In the genomic region with DNA sequence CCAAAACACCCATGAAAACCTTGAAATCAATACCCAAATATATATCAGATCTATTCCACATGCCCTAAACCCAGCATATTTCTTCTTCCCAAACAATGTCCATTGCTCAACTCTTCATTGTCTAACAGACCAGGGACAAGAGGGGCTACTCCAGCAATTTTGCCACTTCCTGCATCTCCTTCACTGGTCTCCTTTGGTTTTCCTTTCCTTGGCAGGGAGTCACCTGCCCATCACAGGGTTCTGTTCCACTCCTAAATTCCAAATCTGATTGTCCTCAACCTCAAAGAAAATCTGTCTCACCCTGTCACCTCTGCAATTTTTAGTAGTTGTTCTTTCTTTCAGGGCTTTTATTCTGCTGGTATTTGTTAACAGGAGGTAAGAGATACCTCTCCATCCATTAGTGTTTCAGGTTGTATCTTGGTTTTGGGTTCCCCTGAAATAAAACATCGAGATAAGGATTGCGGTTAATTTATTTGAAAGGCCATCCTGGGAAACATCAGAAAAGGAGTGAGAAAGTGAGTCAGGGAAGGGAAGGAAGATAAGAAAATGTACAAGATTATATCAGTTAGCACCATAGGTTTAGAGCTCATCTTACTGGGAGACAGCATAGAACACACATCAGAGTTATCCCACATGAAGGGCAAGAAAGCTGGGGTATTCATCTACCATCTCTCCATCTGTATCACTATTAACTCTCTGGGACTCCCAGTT, we compare ENCODE assay signal across 17 cellular contexts. TPM values are rescaled to one million over a fixed set of nuclear protein-coding genes. Genes with fewer than 3 reads are reported as not detected.
DNase-seq lines count a peak whose midpoint lies in the region; ATAC-seq and TF ChIP-seq lines count a peak whose summit lies in the region.
"Had no signal": no experiment of that assay in that cellular context is flagged by ENCODE, and none has a peak within 500 bp of the region (broad histone marks: within the 10 kb centered on the region; RNA-seq: fewer than 3 reads in every experiment).

No MANE protein-coding gene starts in this region.

- no peak for ATAC-seq in activated CD4-positive, alpha-beta T cell treated with anti-CD3 and anti-CD28 coated beads for 36 hours
- ATAC-seq in activated naive CD8-positive, alpha-beta T cell treated with anti-CD3 and anti-CD28 coated beads, Interleukin-2, amount 10 ng/mL, durations not matched to agents 7 days and 5 days (ENCODE audit: low read depth) = no peak
- ATAC-seq in natural killer cell (no peak), HG03039 (IDR thresholded peaks at IDR 0.05; ENCODE audit: unreplicated experiment) (no peak), GM18909 (IDR thresholded peaks at IDR 0.05; ENCODE audit: poor library complexity, unreplicated experiment) (no peak), HG02938 (IDR thresholded peaks at IDR 0.05; ENCODE audit: unreplicated experiment) (no peak)

- no peak for TF ChIP-seq CTCF in natural killer cell (IDR thresholded peaks at IDR 0.05)

- DNase-seq in activated CD4-positive, alpha-beta T cell treated with anti-CD3 and anti-CD28 coated beads for 36 hours = no peak
- DNase-seq in activated CD4-positive, alpha-beta T cell treated with anti-CD3 and anti-CD28 coated beads for 4 hours = no peak
- DNase-seq in NCI-H226 = peak; percentile 63
- DNase-seq in activated naive CD8-positive, alpha-beta T cell treated with anti-CD3 and anti-CD28 coated beads, Interleukin-2, amount 10 ng/mL, durations not matched to agents 7 days and 5 days = no peak
- no peak for DNase-seq in natural killer cell
- DNase-seq: NCI-H1105 treated with DMSO at 0.1 percent for 48 hours; NCI-H2171 treated with DMSO at 0.1 percent for 48 hours; stimulated activated naive CD4-positive, alpha-beta T cell; T-helper 9 cell had no signal

- H3K4me3 Mint-ChIP-seq in activated CD4-positive, alpha-beta T cell treated with anti-CD3 and anti-CD28 coated beads for 36 hours = no peak overlapping the region
- H3K4me3 Mint-ChIP-seq in activated naive CD8-positive, alpha-beta T cell treated with anti-CD3 and anti-CD28 coated beads, Interleukin-2, amount 10 ng/mL, durations not matched to agents 7 days and 5 days = no peak overlapping the region
- peak overlapping the region; percentile 49 for H3K4me3 Mint-ChIP-seq in natural killer cell
- H3K4me3 Mint-ChIP-seq: CD14-positive monocyte had no signal

- intact Hi-C loops in activated CD4-positive, alpha-beta T cell treated with anti-CD3 and anti-CD28 coated beads for 36 hours (cut with DNase I, micrococcal nuclease) = loop anchor here in 1 of 2 experiments (2.0 kb wide), 1 partner anchor 15 kb away; no protein-coding TSS in a partner anchor
- intact Hi-C loops in natural killer cell (cut with micrococcal nuclease) = no loop called here

- H3K27ac Mint-ChIP-seq in activated CD4-positive, alpha-beta T cell treated with anti-CD3 and anti-CD28 coated beads for 36 hours = peak overlapping the region; percentile 86
- peak overlapping the region; percentile 53 for H3K27ac Mint-ChIP-seq in activated naive CD8-positive, alpha-beta T cell treated with anti-CD3 and anti-CD28 coated beads, Interleukin-2, amount 10 ng/mL, durations not matched to agents 7 days and 5 days
- H3K27ac Mint-ChIP-seq in natural killer cell = peak overlapping the region; percentile 23 to 69
- H3K27ac Mint-ChIP-seq: CD14-positive monocyte had no signal

- H3K9me3 Mint-ChIP-seq in activated CD4-positive, alpha-beta T cell treated with anti-CD3 and anti-CD28 coated beads for 36 hours (ENCODE audit: low read depth) = peaks cover 8% of the 10 kb centered on the region
- peaks cover 4% of the 10 kb centered on the region for H3K9me3 Mint-ChIP-seq in activated naive CD8-positive, alpha-beta T cell treated with anti-CD3 and anti-CD28 coated beads, Interleukin-2, amount 10 ng/mL, durations not matched to agents 7 days and 5 days
- no peaks in the 10 kb centered on the region for H3K9me3 Mint-ChIP-seq in natural killer cell

- H3K36me3 Mint-ChIP-seq in activated CD4-positive, alpha-beta T cell treated with anti-CD3 and anti-CD28 coated beads for 36 hours (ENCODE audit: low read depth) = peaks cover 80% of the 10 kb centered on the region
- peaks cover 86% of the 10 kb centered on the region for H3K36me3 Mint-ChIP-seq in activated naive CD8-positive, alpha-beta T cell treated with anti-CD3 and anti-CD28 coated beads, Interleukin-2, amount 10 ng/mL, durations not matched to agents 7 days and 5 days
- peaks cover 5% of the 10 kb centered on the region for H3K36me3 Mint-ChIP-seq in natural killer cell
- H3K36me3 Mint-ChIP-seq: CD14-positive monocyte had no signal

- POLR2A ChIA-PET in activated CD4-positive, alpha-beta T cell treated with anti-CD3 and anti-CD28 coated beads for 36 hours (lab: Charles Lee) = no interaction called here
- POLR2A ChIA-PET in activated naive CD8-positive, alpha-beta T cell treated with anti-CD3 and anti-CD28 coated beads, Interleukin-2, amount 10 ng/mL, durations not matched to agents 7 days and 5 days (lab: Charles Lee) = no interaction called here

- CTCF ChIA-PET in activated CD4-positive, alpha-beta T cell treated with anti-CD3 and anti-CD28 coated beads for 36 hours (lab: Charles Lee) = no interaction called here

- H3K4me1 Mint-ChIP-seq in activated CD4-positive, alpha-beta T cell treated with anti-CD3 and anti-CD28 coated beads for 36 hours = peaks cover 83% of the 10 kb centered on the region
- H3K4me1 Mint-ChIP-seq in activated naive CD8-positive, alpha-beta T cell treated with anti-CD3 and anti-CD28 coated beads, Interleukin-2, amount 10 ng/mL, durations not matched to agents 7 days and 5 days = peaks cover 49% of the 10 kb centered on the region
- peaks cover 51 to 54% of the 10 kb centered on the region in 2 donors for H3K4me1 Mint-ChIP-seq in natural killer cell

- H3K27me3 Mint-ChIP-seq in activated CD4-positive, alpha-beta T cell treated with anti-CD3 and anti-CD28 coated beads for 36 hours = no peaks in the 10 kb centered on the region
- H3K27me3 Mint-ChIP-seq in activated naive CD8-positive, alpha-beta T cell treated with anti-CD3 and anti-CD28 coated beads, Interleukin-2, amount 10 ng/mL, durations not matched to agents 7 days and 5 days = no peaks in the 10 kb centered on the region
- H3K27me3 Mint-ChIP-seq in natural killer cell (ENCODE audit: low read depth in 2 of 2) = no peaks in the 10 kb centered on the region

RNA-seq across cellular contexts. Expression of gene ZBED2, which starts 13.6 kb away (rescaled TPM):
- 100 to 1,000 TPM; 313 to 418 TPM for total RNA-seq in activated CD4-positive, alpha-beta T cell treated with anti-CD3 and anti-CD28 coated beads for 36 hours
- total RNA-seq in activated naive CD8-positive, alpha-beta T cell treated with anti-CD3 and anti-CD28 coated beads, Interleukin-2, amount 10 ng/mL, durations not matched to agents 7 days and 5 days = 1 to 10 TPM; 1.9 TPM
- under 1 TPM in 1 of 3 donors, not detected in 2; 0.26 TPM for total RNA-seq in natural killer cell
- total RNA-seq: endothelial cell of umbilical vein, myocyte, posterior vena cava, ureter had no signal

RNA-seq across cellular contexts. Expression of gene CD96, which starts 39.6 kb away (rescaled TPM):
- 10 to 100 TPM; 38.3 to 40.8 TPM for total RNA-seq in activated CD4-positive, alpha-beta T cell treated with anti-CD3 and anti-CD28 coated beads for 36 hours
- 100 to 1,000 TPM; 375 to 379 TPM for total RNA-seq in activated naive CD8-positive, alpha-beta T cell treated with anti-CD3 and anti-CD28 coated beads, Interleukin-2, amount 10 ng/mL, durations not matched to agents 7 days and 5 days
- 100 to 1,000 TPM; 146 to 191 (median 166) TPM for total RNA-seq in natural killer cell
- total RNA-seq: endothelial cell of umbilical vein had no signal

Comparison
In these comparisons a context has a peak if more than half of its experiments do, and no peak if none do; other contexts are left out.
1. RNA of gene ZBED2, which starts 13.6 kb away (total RNA-seq): 313 to 418 TPM in activated CD4-positive, alpha-beta T cell treated with anti-CD3 and anti-CD28 coated beads for 36 hours; 1.9 TPM in activated naive CD8-positive, alpha-beta T cell treated with anti-CD3 and anti-CD28 coated beads, Interleukin-2, amount 10 ng/mL, durations not matched to agents 7 days and 5 days and 0.26 TPM in natural killer cell; every median in the first group is over 100 times any median in the second.
2. Peak in every context shown above with its lines, with median percentiles within 50 percentile points of each other: H3K27ac Mint-ChIP-seq.